22 cellular contexts compared by ENCODE assay signal in the genomic region with DNA sequence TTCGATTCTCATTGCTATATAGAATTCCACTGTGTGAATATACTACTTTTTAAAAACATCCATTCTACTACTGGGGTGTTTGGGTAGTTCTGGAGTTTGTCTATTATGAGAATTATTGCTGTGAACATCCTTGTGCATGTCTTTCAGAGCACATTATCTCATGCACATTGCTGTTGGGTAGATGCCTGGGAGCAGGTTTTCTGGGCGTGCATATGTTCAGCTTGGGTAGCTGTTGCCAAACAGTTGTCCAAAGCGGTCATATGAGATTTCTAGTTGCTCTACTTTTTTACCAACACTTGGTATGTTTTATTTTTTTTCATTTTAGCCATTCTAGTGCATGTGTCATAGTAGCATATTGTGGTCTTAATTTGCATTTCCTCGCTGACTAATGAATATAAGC. TPM values are rescaled to one million over a fixed set of nuclear protein-coding genes. Genes with fewer than 3 reads are reported as not detected.
"Had no signal": no experiment of that assay in that cellular context is flagged by ENCODE, and none has a peak within 500 bp of the region (broad histone marks: within the 10 kb centered on the region; RNA-seq: fewer than 3 reads in every experiment).

No MANE protein-coding gene starts in this region.

- H3K4me3 Mint-ChIP-seq: activated CD4-positive, alpha-beta T cell treated with anti-CD3 and anti-CD28 coated beads, Interleukin-2, amount 10 ng/mL, durations not matched to agents 24 days and 14 days; activated naive CD4-positive, alpha-beta T cell treated with anti-CD3 and anti-CD28 coated beads, Interleukin-2, amount 10 ng/mL, durations not matched to agents 7 days and 5 days; endodermal cell; nephron progenitor cell; stimulated activated naive CD8-positive, alpha-beta T cell treated with anti-CD3 and anti-CD28 coated beads, Interleukin-15, Interleukin-2, amounts not matched to agents 100 ng/mL and 50 ng/mL, for 24 hours; T-helper 1 cell treated with Interleukin-12 subunit alpha and Interleukin-12 subunit beta and Interleukin-4 antibody, amounts not matched to agents 30 μg/mL and 1 μg/mL, for 36 hours had no signal

- H3K9me3 Mint-ChIP-seq: activated CD4-positive, alpha-beta T cell treated with anti-CD3 and anti-CD28 coated beads, Interleukin-2, amount 10 ng/mL, durations not matched to agents 24 days and 14 days; activated naive CD4-positive, alpha-beta T cell treated with anti-CD3 and anti-CD28 coated beads, Interleukin-2, amount 10 ng/mL, durations not matched to agents 7 days and 5 days; endodermal cell; nephron progenitor cell; stimulated activated naive CD8-positive, alpha-beta T cell treated with anti-CD3 and anti-CD28 coated beads, Interleukin-15, Interleukin-2, amounts not matched to agents 100 ng/mL and 50 ng/mL, for 24 hours; T-helper 1 cell treated with Interleukin-12 subunit alpha and Interleukin-12 subunit beta and Interleukin-4 antibody, amounts not matched to agents 30 μg/mL and 1 μg/mL, for 36 hours had no signal

- H3K27me3 Mint-ChIP-seq: activated CD4-positive, alpha-beta T cell treated with anti-CD3 and anti-CD28 coated beads, Interleukin-2, amount 10 ng/mL, durations not matched to agents 24 days and 14 days; activated naive CD4-positive, alpha-beta T cell treated with anti-CD3 and anti-CD28 coated beads, Interleukin-2, amount 10 ng/mL, durations not matched to agents 7 days and 5 days; stimulated activated naive CD8-positive, alpha-beta T cell treated with anti-CD3 and anti-CD28 coated beads, Interleukin-15, Interleukin-2, amounts not matched to agents 100 ng/mL and 50 ng/mL, for 24 hours had no signal

- H3K4me1 Mint-ChIP-seq: activated naive CD4-positive, alpha-beta T cell treated with anti-CD3 and anti-CD28 coated beads, Interleukin-2, amount 10 ng/mL, durations not matched to agents 7 days and 5 days; endodermal cell; nephron progenitor cell had no signal

- DNase-seq: activated CD4-positive, alpha-beta T cell treated with anti-CD3 and anti-CD28 coated beads, Interleukin-2, amount 10 ng/mL, durations not matched to agents 24 days and 14 days; activated effector memory CD4-positive, alpha-beta T cell treated with Interleukin-2 at 50 U/mL for 16 hours; activated naive CD4-positive, alpha-beta T cell treated with anti-CD3 and anti-CD28 coated beads, Interleukin-2, amount 10 ng/mL, durations not matched to agents 7 days and 5 days; activated T-cell treated with anti-CD3 and anti-CD28 coated beads, Interleukin-2, amount 50 U/mL, for 1 hour; cerebellar nuclear complex; cortex of kidney; endodermal cell; left colon; mesendoderm; mucosa of descending colon; nephron progenitor cell; nucleus accumbens; right cardiac atrium; stimulated activated CD4-positive, alpha-beta T cell treated with anti-CD3 and anti-CD28 coated beads, Interleukin-12 subunit alpha, Interleukin-12 subunit beta, amount 100 ng/mL, for 4 hours; stimulated activated CD4-positive, alpha-beta T cell treated with anti-CD3 and anti-CD28 coated beads, Interleukin-4, amount 100 ng/mL, for 4 hours; substantia nigra; thyroid gland had no signal

- ATAC-seq: left colon, mucosa of descending colon, right cardiac atrium had no signal

- H3K27ac Mint-ChIP-seq: activated CD4-positive, alpha-beta T cell treated with anti-CD3 and anti-CD28 coated beads, Interleukin-2, amount 10 ng/mL, durations not matched to agents 24 days and 14 days; activated naive CD4-positive, alpha-beta T cell treated with anti-CD3 and anti-CD28 coated beads, Interleukin-2, amount 10 ng/mL, durations not matched to agents 7 days and 5 days; endodermal cell; nephron progenitor cell; stimulated activated naive CD8-positive, alpha-beta T cell treated with anti-CD3 and anti-CD28 coated beads, Interleukin-15, Interleukin-2, amounts not matched to agents 100 ng/mL and 50 ng/mL, for 24 hours; T-helper 1 cell treated with Interleukin-12 subunit alpha and Interleukin-12 subunit beta and Interleukin-4 antibody, amounts not matched to agents 30 μg/mL and 1 μg/mL, for 36 hours had no signal

RNA-seq across cellular contexts. Expression of gene SFN, which starts 18.6 kb away (rescaled TPM):
- total RNA-seq: fibroblast of lung, glomerular endothelial cell, skeletal muscle tissue had no signal
